Comparison of ENCODE assay signal across 8 cellular contexts in genomic region chr17:28571255-28572122, GRCh38. TPM values are rescaled to one million over a fixed set of nuclear protein-coding genes. Genes with fewer than 3 reads are reported as not detected.
DNase-seq lines count a peak whose midpoint lies in the region; ATAC-seq and TF ChIP-seq lines count a peak whose summit lies in the region.

TSS of gene PIGS (minus strand) at chr17:28571524. CDS start at chr17:28571496, 28 bp downstream.

- H3K27ac Mint-ChIP-seq in effector memory CD8-positive, alpha-beta T cell = peak within 1 kb of the TSS; percentile 89 to 90
- H3K27ac Mint-ChIP-seq in memory B cell = peak within 1 kb of the TSS; percentile 91

- peak; percentile 95 for ATAC-seq in effector memory CD8-positive, alpha-beta T cell (replicated peaks)
- peak; percentile 89 for ATAC-seq in memory B cell (ENCODE audit: low read depth)

- H3K4me1 Mint-ChIP-seq in effector memory CD8-positive, alpha-beta T cell (ENCODE audit: low read depth in 2 of 2) = peaks cover 48 to 50% of the 10 kb centered on the region in 2 donors
- peaks cover 35% of the 10 kb centered on the region for H3K4me1 Mint-ChIP-seq in memory B cell

- no peaks in the 10 kb centered on the region for H3K9me3 Mint-ChIP-seq in effector memory CD8-positive, alpha-beta T cell
- H3K9me3 Mint-ChIP-seq in memory B cell = no peaks in the 10 kb centered on the region

- peak within 1 kb of the TSS; percentile 95 to 97 for H3K4me3 Mint-ChIP-seq in effector memory CD8-positive, alpha-beta T cell
- peak within 1 kb of the TSS; percentile 99 for H3K4me3 Mint-ChIP-seq in memory B cell

- TF ChIP-seq CTCF in GM20000 (IDR thresholded peaks at IDR 0.05; ENCODE audit: extremely low read depth, missing control alignments) = no peak

- peaks cover 13% of the 10 kb centered on the region for H3K36me3 Mint-ChIP-seq in effector memory CD8-positive, alpha-beta T cell (ENCODE audit: insufficient read depth)
- H3K36me3 Mint-ChIP-seq in memory B cell = peaks cover 5% of the 10 kb centered on the region

- peak; percentile 83 for DNase-seq in CMK (ENCODE audit: low read depth)
- peak; percentile 92 for DNase-seq in GM20000 (ENCODE audit: low spot score)
- DNase-seq in HT1080 (ENCODE audit: low read depth) = peak; percentile 90
- peak; percentile 96 for DNase-seq in NOMO-1 treated with dmso at 0.1 percent for 144 hours (lab: John Stamatoyannopoulos, UW; ENCODE audit: unreplicated experiment)
- DNase-seq in activated CD8-positive, alpha-beta memory T cell treated with anti-CD3 and anti-CD28 coated beads for 48 hours (ENCODE audit: low read depth in 2 of 3, low spot score in 2 of 3) = peak; percentile 68 to 86 (median 80)
- DNase-seq in effector memory CD8-positive, alpha-beta T cell = peak; percentile 80 to 84 (median 82)
- peak; percentile 79 to 82 for DNase-seq in memory B cell (ENCODE audit: low spot score in 2 of 2)
- peak; percentile 87 for DNase-seq in stimulated activated CD8-positive, alpha-beta memory T cell treated with anti-CD3 and anti-CD28 coated beads, Interleukin-12 subunit alpha, Interleukin-12 subunit beta, amount 100 ng/mL, for 1 hour (ENCODE audit: low read depth)

- no peaks in the 10 kb centered on the region for H3K27me3 Mint-ChIP-seq in effector memory CD8-positive, alpha-beta T cell
- H3K27me3 Mint-ChIP-seq in memory B cell = no peaks in the 10 kb centered on the region

RNA-seq across cellular contexts. Expression of gene PIGS, which starts in this region (rescaled TPM):
- 34.1 and 43.0 TPM in 2 replicates for total RNA-seq in HT1080 (2014; rRNA removed; shearing (Covaris generic))
- 67.8 and 74.4 TPM in 2 replicates for polyA plus RNA-seq in HT1080 (2015; cell fraction: cytosol; rRNA removed)
- 90.7 and 112 TPM in 2 replicates for polyA plus RNA-seq in HT1080 (2015; cell fraction: nucleus; rRNA removed)

Comparison
In these comparisons a context has a peak if more than half of its experiments do, and no peak if none do; other contexts are left out.
1. Peak in every context shown above with its lines: DNase-seq and ATAC-seq.